In genomic region chr7:47538846-47539311, GRCh38 we compare ENCODE assay signal across 20 cellular contexts. TPM values are rescaled to one million over a fixed set of nuclear protein-coding genes. Genes with fewer than 3 reads are reported as not detected.
DNase-seq lines count a peak whose midpoint lies in the region; ATAC-seq and TF ChIP-seq lines count a peak whose summit lies in the region.
"Had no signal": no experiment of that assay in that cellular context is flagged by ENCODE, and none has a peak within 500 bp of the region (broad histone marks: within the 10 kb centered on the region; RNA-seq: fewer than 3 reads in every experiment).

No MANE protein-coding gene starts in this region.

- no peak overlapping the region for H3K9ac ChIP-seq in SK-N-SH

- ATAC-seq in SK-N-SH treated with all-trans-retinoic acid at 6 μM for 48 hours (no peak), GM18870 (IDR thresholded peaks at IDR 0.05; ENCODE audit: unreplicated experiment) (no peak)

- no peak overlapping the region for H2AFZ ChIP-seq in SK-N-SH (ENCODE audit: low read depth)

- H3K27me3 Mint-ChIP-seq in nephron (ENCODE audit: low read depth): peaks cover 14% of the 10 kb centered on the region

- in situ Hi-C loops in transverse colon (cut with MboI; ENCODE audit: low pct_ligation_motif_present in 1 of 4, low pct_unique_long_range_greater_than_20kb in 1 of 4, low sequenced_read_pairs in 3 of 4): no loop called here

- 0 out of 2 replicates have a peak overlapping the region, but pooled peaks have one; percentile 25 for H3K4me2 ChIP-seq in SK-N-SH

- TF ChIP-seq CTCF in SK-N-SH (IDR thresholded peaks at IDR 0.05): no peak
- TF ChIP-seq CTCF in epithelial cell of esophagus (IDR thresholded peaks at IDR 0.05; ENCODE audit: insufficient read depth, low read depth, low read length, missing control alignments): no peak
- no peak for TF ChIP-seq CTCF in nephron (IDR thresholded peaks at IDR 0.05; ENCODE audit: unreplicated experiment in 3 of 3)
- TF ChIP-seq CTCF in transverse colon (IDR thresholded peaks at IDR 0.05): no peak
- TF ChIP-seq CTCF in thyroid gland (IDR thresholded peaks at IDR 0.05): no peak

- POLR2A ChIA-PET in SK-N-SH (lab: Yijun Ruan, JAX): no interaction called here

- no peak for DNase-seq in SK-N-SH
- peak; percentile 49 for DNase-seq in epithelial cell of esophagus (ENCODE audit: low read depth)
- no peak for DNase-seq in transverse colon
- no peak for DNase-seq in thyroid gland
- DNase-seq in SHP77 (lab: John Stamatoyannopoulos, UW): no peak
- DNase-seq: activated CD4-positive, alpha-beta T cell treated with anti-CD3 and anti-CD28 coated beads, Interleukin-2, amount 10 ng/mL, durations not matched to agents 7 days and 5 days; activated CD8-positive, alpha-beta memory T cell treated with anti-CD3 and anti-CD28 coated beads, Interleukin-2, amount 50 U/mL, for 48 hours; activated effector memory CD4-positive, alpha-beta T cell treated with anti-CD3 and anti-CD28 coated beads, Interleukin-2, amount 50 U/mL, for 16 hours; amniotic stem cell; DMS79 treated with DMSO at 0.1 percent for 48 hours; effector CD4-positive, alpha-beta T cell; NCI-H1694; NCI-H82; stimulated activated CD4-positive, alpha-beta T cell treated with anti-CD3 and anti-CD28 coated beads, Interleukin-2, amount 100 ng/mL, for 48 hours; SW 1271 had no signal

- H3K4me3 ChIP-seq in SK-N-SH (ENCODE audit: low read depth in 2 of 2, low read length in 1 of 2) (no peak overlapping the region), epithelial cell of esophagus (ENCODE audit: low read length) (no peak overlapping the region), transverse colon (no peak overlapping the region), thyroid gland (replicated peaks in 1 of 3) (no peak overlapping the region)
- H3K4me3 ChIP-seq: Peyer's patch, suprapubic skin had no signal

- H4K20me1 ChIP-seq in SK-N-SH (ENCODE audit: insufficient read depth): no peaks in the 10 kb centered on the region

- WGBS in SK-N-SH (ENCODE audit: low lambda C conversion rate): 86% methylated on average over 5 of the region's 5 CpGs
- 57 to 75% methylated on average over 1 to 5 of the region's 5 CpGs for WGBS in transverse colon (ENCODE audit: low coverage in 1 of 2), 2 donors
- WGBS in thyroid gland, 2 donors: 88 to 93% methylated on average over 5 of the region's 5 CpGs

- H3K27ac ChIP-seq in SK-N-SH (ENCODE audit: low read depth in 2 of 2, low read length in 1 of 2): no peak overlapping the region
- peak overlapping the region in 3 of 4 donors; percentile 32 to 61 (median 50) for H3K27ac ChIP-seq in transverse colon
- H3K27ac ChIP-seq in thyroid gland: no peak overlapping the region
- H3K27ac ChIP-seq: suprapubic skin had no signal

- H3K79me2 ChIP-seq in SK-N-SH (ENCODE audit: insufficient read depth): peaks cover 56% of the 10 kb centered on the region

- peaks cover 63% of the 10 kb centered on the region for H3K4me1 Mint-ChIP-seq in nephron
- H3K4me1 Mint-ChIP-seq: activated CD4-positive, alpha-beta T cell treated with anti-CD3 and anti-CD28 coated beads, Interleukin-2, amount 10 ng/mL, durations not matched to agents 7 days and 5 days had no signal

- TF ChIP-seq RAD21 in SK-N-SH (IDR thresholded peaks at IDR 0.05; ENCODE audit: low read length): no peak

- peaks cover 10% of the 10 kb centered on the region for H3K36me3 Mint-ChIP-seq in nephron (ENCODE audit: low read depth)

- TF ChIP-seq EP300 in SK-N-SH (IDR thresholded peaks at IDR 0.05; ENCODE audit: borderline replicate concordance in 1 of 2, low read depth in 1 of 2, low read length in 1 of 2) (no peak), transverse colon (IDR thresholded peaks at IDR 0.05; ENCODE audit: low read depth) (no peak)

- no peaks in the 10 kb centered on the region for H3K9me3 Mint-ChIP-seq in nephron
- H3K9me3 Mint-ChIP-seq: activated CD4-positive, alpha-beta T cell treated with anti-CD3 and anti-CD28 coated beads, Interleukin-2, amount 10 ng/mL, durations not matched to agents 7 days and 5 days had no signal

- H3K27me3 ChIP-seq in SK-N-SH (ENCODE audit: insufficient read depth) (no peaks in the 10 kb centered on the region), transverse colon (no peaks in the 10 kb centered on the region), thyroid gland (no peaks in the 10 kb centered on the region)
- H3K27me3 ChIP-seq: Peyer's patch had no signal

- TF ChIP-seq POLR2A in transverse colon (IDR thresholded peaks at IDR 0.05) (no peak), thyroid gland (IDR thresholded peaks at IDR 0.05) (no peak)

- H3K27ac Mint-ChIP-seq in nephron: peak overlapping the region; percentile 87 to 98 (median 87)
- H3K27ac Mint-ChIP-seq: activated CD4-positive, alpha-beta T cell treated with anti-CD3 and anti-CD28 coated beads, Interleukin-2, amount 10 ng/mL, durations not matched to agents 7 days and 5 days had no signal

- H3F3A ChIP-seq in SK-N-SH (replicated peaks; ENCODE audit: insufficient read depth): peaks cover 15% of the 10 kb centered on the region

- intact Hi-C loops in transverse colon (cut with DNase I; ENCODE audit: low total_unique reads): no loop called here
- intact Hi-C loops in thyroid gland (cut with DNase I): no loop called here

- CTCF ChIA-PET in SK-N-SH (lab: Yijun Ruan, JAX): interaction anchor here (2.1 to 3.0 kb wide), 2 partner anchors 9 to 280 kb away, joined by 5 to 11 read pairs; no protein-coding TSS in a partner anchor

- H3K9me3 ChIP-seq in SK-N-SH (no peaks in the 10 kb centered on the region), transverse colon (no peaks in the 10 kb centered on the region), thyroid gland (no peaks in the 10 kb centered on the region)
- H3K9me3 ChIP-seq: Peyer's patch, suprapubic skin had no signal

- H3K36me3 ChIP-seq in SK-N-SH (replicated peaks in 1 of 2; ENCODE audit: control insufficient read depth in 1 of 2, insufficient read depth in 2 of 2, low read length in 1 of 2): peaks cover 0 to 12% of the 10 kb centered on the region in 2 experiments
- H3K36me3 ChIP-seq in transverse colon: no peaks in the 10 kb centered on the region
- no peaks in the 10 kb centered on the region for H3K36me3 ChIP-seq in thyroid gland
- H3K36me3 ChIP-seq: Peyer's patch, suprapubic skin had no signal

- peak overlapping the region; percentile 51 to 69 (median 68) for H3K4me3 Mint-ChIP-seq in nephron
- H3K4me3 Mint-ChIP-seq: activated CD4-positive, alpha-beta T cell treated with anti-CD3 and anti-CD28 coated beads, Interleukin-2, amount 10 ng/mL, durations not matched to agents 7 days and 5 days had no signal

- H3K4me1 ChIP-seq in SK-N-SH (ENCODE audit: control insufficient read depth in 1 of 2, insufficient read depth in 2 of 2, low read depth in 1 of 2, low read length in 1 of 2): peaks cover 13 to 43% of the 10 kb centered on the region in 2 experiments
- H3K4me1 ChIP-seq in transverse colon: peaks cover 6 to 44% (median 35%) of the 10 kb centered on the region in 4 donors
- H3K4me1 ChIP-seq in thyroid gland: peaks cover 5 to 11% of the 10 kb centered on the region in 2 donors

- no peaks in the 10 kb centered on the region for H3K9me2 ChIP-seq in SK-N-SH

TF ChIP-seq in SK-N-SH, 30 proteins besides CTCF, POLR2A, EP300 and RAD21 (continues in another document):
- TF ChIP-seq MEF2A (IDR thresholded peaks at IDR 0.05; ENCODE audit: borderline replicate concordance, low read depth) (no peak), FOXM1 (IDR thresholded peaks at IDR 0.05; ENCODE audit: low read depth) (no peak), SIN3A (IDR thresholded peaks at IDR 0.05; ENCODE audit: borderline replicate concordance, low read depth, low read length) (no peak)

TF ChIP-seq in SK-N-SH treated with all-trans-retinoic acid at 6 μM for 48 hours, 23 proteins besides CTCF, POLR2A, EP300 and RAD21 (continues in another document):
- TF ChIP-seq ZFP30 (CRISPR knock-in tag; IDR thresholded peaks at IDR 0.05) (no peak), ZNF8 (CRISPR knock-in tag; IDR thresholded peaks at IDR 0.05) (no peak), CREB5 (CRISPR knock-in tag; IDR thresholded peaks at IDR 0.05; ENCODE audit: low read depth) (no peak), ZNF565 (CRISPR knock-in tag; conservative IDR thresholded peaks at IDR 0.05; ENCODE audit: low read depth) (no peak), ZC3H10 (CRISPR knock-in tag; IDR thresholded peaks at IDR 0.05) (no peak), CSRNP3 (CRISPR knock-in tag; IDR thresholded peaks at IDR 0.05) (no peak), ISL1 (CRISPR knock-in tag; IDR thresholded peaks at IDR 0.05) (no peak), BACH2 (CRISPR knock-in tag; IDR thresholded peaks at IDR 0.05; ENCODE audit: borderline replicate concordance) (no peak)

RNA-seq across cellular contexts. Expression of gene TNS3, which starts 43.0 kb away (rescaled TPM):
- polyA plus RNA-seq in SK-N-SH (2012; rRNA removed): 68.8 and 72.3 TPM in 2 replicates
- 48.8 and 60.8 TPM in 2 replicates for polyA plus RNA-seq in SK-N-SH (2012; cell fraction: cytosol; rRNA removed)
- 141 and 170 TPM in 2 replicates for polyA plus RNA-seq in SK-N-SH (2012; cell fraction: nucleus; rRNA removed)
- total RNA-seq in transverse colon: 100 to 1,000 TPM in 1 of 4 donors, 10 to 100 TPM in 3; 58.5 to 104 (median 72.7) TPM
- 10 to 100 TPM; 65.8 to 93.0 (median 80.7) TPM for total RNA-seq in thyroid gland
- total RNA-seq: activated CD4-positive, alpha-beta T cell treated with anti-CD3 and anti-CD28 coated beads, Interleukin-2, amount 10 ng/mL, durations not matched to agents 7 days and 5 days had no signal

Comparison
In these comparisons a context has a peak if more than half of its experiments do, and no peak if none do; other contexts are left out.
1. H3K27ac ChIP-seq: peak in transverse colon (3 of 4); none in SK-N-SH (0 of 2) and thyroid gland (0 of 3).